22 cellular contexts compared by ENCODE assay signal in genomic region chr13:114054269-114054668, GRCh38.
DNase-seq lines count a peak whose midpoint lies in the region; ATAC-seq lines count a peak whose summit lies in the region.
"Had no signal": no experiment of that assay in that cellular context is flagged by ENCODE, and none has a peak within 500 bp of the region (broad histone marks: within the 10 kb centered on the region; RNA-seq: fewer than 3 reads in every experiment).

No MANE protein-coding gene starts in this region.

- H3K79me2 ChIP-seq in mesendoderm (ENCODE audit: control insufficient read depth, insufficient read depth, low read length) = no peaks in the 10 kb centered on the region

- H3K56ac ChIP-seq in mesendoderm (ENCODE audit: low read length) = no peak overlapping the region

- no peak overlapping the region for H4K8ac ChIP-seq in mesendoderm (ENCODE audit: low read depth, low read length)

- no CpG with 5 or more reads among the region's 5 CpGs for WGBS in mesendoderm (ENCODE audit: extremely low coverage, insufficient coverage, low lambda C conversion rate)

- intact Hi-C loops in activated naive CD4-positive, alpha-beta T cell treated with anti-CD3 and anti-CD28 coated beads for 36 hours (cut with micrococcal nuclease) = no loop called here

- no peaks in the 10 kb centered on the region for H3K27me3 ChIP-seq in mesendoderm (ENCODE audit: insufficient read depth, low read length, poor library complexity)
- H3K27me3 ChIP-seq: gastrocnemius medialis, ovary, suprapubic skin had no signal

- no peaks in the 10 kb centered on the region for H3K36me3 ChIP-seq in mesendoderm (ENCODE audit: control insufficient read depth, insufficient read depth, low read length)
- H3K36me3 ChIP-seq: ovary had no signal

- ATAC-seq in GM19463 (IDR thresholded peaks at IDR 0.05; ENCODE audit: unreplicated experiment) (no peak), HG02981 (IDR thresholded peaks at IDR 0.05; ENCODE audit: unreplicated experiment) (no peak), HG03175 (IDR thresholded peaks at IDR 0.05; ENCODE audit: unreplicated experiment) (no peak)
- ATAC-seq: gastrocnemius medialis, left ventricle myocardium superior had no signal

- peaks cover 3% of the 10 kb centered on the region for H3K36me3 Mint-ChIP-seq in activated naive CD4-positive, alpha-beta T cell treated with anti-CD3 and anti-CD28 coated beads, Interleukin-2, amount 50 U/mL, for 24 hours
- peaks cover 12% of the 10 kb centered on the region for H3K36me3 Mint-ChIP-seq in activated naive CD4-positive, alpha-beta T cell treated with anti-CD3 and anti-CD28 coated beads for 36 hours (ENCODE audit: low read depth)

- H3K79me1 ChIP-seq in mesendoderm (ENCODE audit: low read length) = peaks cover 3% of the 10 kb centered on the region

- no peak overlapping the region for H2BK120ac ChIP-seq in mesendoderm (ENCODE audit: low read depth, low read length)

- peaks cover 2% of the 10 kb centered on the region for H3K4me1 ChIP-seq in mesendoderm (ENCODE audit: control insufficient read depth, low read depth, low read length)

- no peak overlapping the region for H3K4me3 Mint-ChIP-seq in activated naive CD4-positive, alpha-beta T cell treated with anti-CD3 and anti-CD28 coated beads, Interleukin-2, amount 50 U/mL, for 24 hours
- no peak overlapping the region for H3K4me3 Mint-ChIP-seq in activated naive CD4-positive, alpha-beta T cell treated with anti-CD3 and anti-CD28 coated beads for 36 hours
- H3K4me3 Mint-ChIP-seq: activated B cell treated with CpG ODN at 0.5 μM for 24 hours; T-helper 1 cell treated with Interleukin-12 subunit alpha and Interleukin-12 subunit beta and Interleukin-4 antibody, amounts not matched to agents 30 μg/mL and 1 μg/mL, for 36 hours had no signal

- peak overlapping the region; percentile 43 for H3K27ac Mint-ChIP-seq in activated naive CD4-positive, alpha-beta T cell treated with anti-CD3 and anti-CD28 coated beads, Interleukin-2, amount 50 U/mL, for 24 hours
- no peak overlapping the region for H3K27ac Mint-ChIP-seq in activated naive CD4-positive, alpha-beta T cell treated with anti-CD3 and anti-CD28 coated beads for 36 hours
- H3K27ac Mint-ChIP-seq: activated B cell treated with CpG ODN at 0.5 μM for 24 hours; T-helper 1 cell treated with Interleukin-12 subunit alpha and Interleukin-12 subunit beta and Interleukin-4 antibody, amounts not matched to agents 30 μg/mL and 1 μg/mL, for 36 hours had no signal

- no peak overlapping the region for H3K23ac ChIP-seq in mesendoderm (ENCODE audit: low read length)

- H2BK5ac ChIP-seq in mesendoderm (ENCODE audit: low read length) = no peak overlapping the region

- H3K9me3 Mint-ChIP-seq in activated naive CD4-positive, alpha-beta T cell treated with anti-CD3 and anti-CD28 coated beads, Interleukin-2, amount 50 U/mL, for 24 hours = no peaks in the 10 kb centered on the region
- no peaks in the 10 kb centered on the region for H3K9me3 Mint-ChIP-seq in activated naive CD4-positive, alpha-beta T cell treated with anti-CD3 and anti-CD28 coated beads for 36 hours
- H3K9me3 Mint-ChIP-seq: activated B cell treated with CpG ODN at 0.5 μM for 24 hours; T-helper 1 cell treated with Interleukin-12 subunit alpha and Interleukin-12 subunit beta and Interleukin-4 antibody, amounts not matched to agents 30 μg/mL and 1 μg/mL, for 36 hours had no signal

- H3K27me3 Mint-ChIP-seq in activated naive CD4-positive, alpha-beta T cell treated with anti-CD3 and anti-CD28 coated beads, Interleukin-2, amount 50 U/mL, for 24 hours = no peaks in the 10 kb centered on the region
- no peaks in the 10 kb centered on the region for H3K27me3 Mint-ChIP-seq in activated naive CD4-positive, alpha-beta T cell treated with anti-CD3 and anti-CD28 coated beads for 36 hours (ENCODE audit: low read depth)
- H3K27me3 Mint-ChIP-seq: activated B cell treated with CpG ODN at 0.5 μM for 24 hours had no signal

- no peak overlapping the region for H3K4me3 ChIP-seq in mesendoderm (ENCODE audit: low read length)
- H3K4me3 ChIP-seq: gastrocnemius medialis, ovary, suprapubic skin had no signal

- H3K27ac ChIP-seq in mesendoderm (ENCODE audit: low read depth, low read length) = no peak overlapping the region
- H3K27ac ChIP-seq: gastrocnemius medialis, ovary, suprapubic skin had no signal

- H3K4ac ChIP-seq in mesendoderm (ENCODE audit: low read depth, low read length) = no peak overlapping the region

- no peak overlapping the region for H3K9ac ChIP-seq in mesendoderm (ENCODE audit: low read length)

- in situ Hi-C loops in SK-MEL-5 (cut with HindIII; ENCODE audit: low pct_unique_long_range_greater_than_20kb, low sequenced_read_pairs) = no loop called here

- no peak overlapping the region for H2BK15ac ChIP-seq in mesendoderm (replicated peaks; ENCODE audit: low read depth)

- H2AK5ac ChIP-seq in mesendoderm (ENCODE audit: low read length) = no peak overlapping the region

- no peak overlapping the region for H3K4me2 ChIP-seq in mesendoderm (ENCODE audit: low read length)

- no peak overlapping the region for H4K5ac ChIP-seq in mesendoderm (ENCODE audit: low read length)

- H3K18ac ChIP-seq in mesendoderm (ENCODE audit: low read length) = no peak overlapping the region

- peaks cover 58% of the 10 kb centered on the region for H3K4me1 Mint-ChIP-seq in activated naive CD4-positive, alpha-beta T cell treated with anti-CD3 and anti-CD28 coated beads, Interleukin-2, amount 50 U/mL, for 24 hours
- H3K4me1 Mint-ChIP-seq in activated naive CD4-positive, alpha-beta T cell treated with anti-CD3 and anti-CD28 coated beads for 36 hours (ENCODE audit: low read depth) = peaks cover 54% of the 10 kb centered on the region

- DNase-seq in activated naive CD4-positive, alpha-beta T cell treated with anti-CD3 and anti-CD28 coated beads for 36 hours = no peak
- peak; percentile 28 for DNase-seq in COLO829 (ENCODE audit: low spot score)
- peak; percentile 26 for DNase-seq in SK-MEL-5 (ENCODE audit: low read depth, low spot score)
- DNase-seq in mesendoderm = peak; percentile 50
- DNase-seq: activated B cell treated with CpG ODN at 0.5 μM for 24 hours; activated CD8-positive, alpha-beta memory T cell treated with anti-CD3 and anti-CD28 coated beads, Interleukin-2, amount 50 U/mL, for 4 hours; activated naive CD4-positive, alpha-beta T cell treated with anti-CD3 and anti-CD28 coated beads, Interleukin-2, amount 50 U/mL, for 16 hours; dermis blood vessel endothelial cell; erythroblast; gastrocnemius medialis; left ventricle myocardium superior; NCI-H146; NCI-H226; NK-92 treated with Interleukin-12 subunit alpha and Interleukin-12 subunit beta, amount 100 ng/mL, for 24 hours; ovary; stimulated activated CD4-positive, alpha-beta T cell treated with anti-CD3 and anti-CD28 coated beads, Interleukin-2, amount 100 ng/mL, for 48 hours had no signal

- CTCF ChIA-PET in activated naive CD4-positive, alpha-beta T cell treated with anti-CD3 and anti-CD28 coated beads for 36 hours (lab: Charles Lee) = no interaction called here
